ENCODE assay signal across 1 cellular context in genomic region chr6:26330835-26331808, GRCh38.
A peak's percentile ranks its signal among the peaks of the same experiment; 100 is the strongest.
TF ChIP-seq lines count a peak whose summit lies in the region.

No MANE protein-coding gene starts in this region.

TF ChIP-seq in HEK293, 187 proteins besides CTCF, POLR2A, EP300 and RAD21 (continued from another document):
- TF ChIP-seq ZNF639 (tag by site-specific recombination; IDR thresholded peaks at IDR 0.05) (no peak), ZSCAN30 (tag by site-specific recombination; IDR thresholded peaks at IDR 0.05) (peak; percentile 89), MZF1 (tag by site-specific recombination; IDR thresholded peaks at IDR 0.05; ENCODE audit: borderline replicate concordance) (0 out of 2 replicates have a peak, but pooled peaks have one; percentile 8), ZNF692 (tag by site-specific recombination; IDR thresholded peaks at IDR 0.05) (peak; percentile 15; the same call in 1 of the 2 replicates), ZNF548 (tag by site-specific recombination; IDR thresholded peaks at IDR 0.05) (no peak), SP7 (tag by site-specific recombination; IDR thresholded peaks at IDR 0.05) (peak; percentile 41), ZBTB44 (tag by site-specific recombination; IDR thresholded peaks at IDR 0.05) (peak; percentile 56; the same call in 1 of the 2 replicates), SCRT2 (tag by site-specific recombination; IDR thresholded peaks at IDR 0.05) (0 out of 2 replicates have a peak, but pooled peaks have one; percentile 39), ZNF391 (tag by site-specific recombination; IDR thresholded peaks at IDR 0.05; ENCODE audit: borderline replicate concordance, low read depth) (0 out of 2 replicates have a peak, but pooled peaks have one; percentile 28), IKZF3 (tag by site-specific recombination; IDR thresholded peaks at IDR 0.05) (peak; percentile 84), ZNF248 (tag by site-specific recombination; IDR thresholded peaks at IDR 0.05) (no peak), SCRT1 (tag by site-specific recombination; IDR thresholded peaks at IDR 0.05; ENCODE audit: borderline replicate concordance) (no peak), ZNF311 (tag by site-specific recombination; IDR thresholded peaks at IDR 0.05; ENCODE audit: borderline replicate concordance) (no peak), ZNF341 (tag by site-specific recombination; IDR thresholded peaks at IDR 0.05; ENCODE audit: low read depth) (peak; percentile 99), KLF10 (tag by site-specific recombination; IDR thresholded peaks at IDR 0.05) (peak; percentile 52), ZBTB26 (tag by site-specific recombination; optimal IDR thresholded peaks at IDR 0.05) (peak; percentile 15), ZNF571 (tag by site-specific recombination; IDR thresholded peaks at IDR 0.05) (no peak), KLF17 (tag by site-specific recombination; IDR thresholded peaks at IDR 0.05) (0 out of 2 replicates have a peak, but pooled peaks have one; percentile 23), ZSCAN16 (tag by site-specific recombination; IDR thresholded peaks at IDR 0.05) (0 out of 2 replicates have a peak, but pooled peaks have one; percentile 35), ZBTB20 (tag by site-specific recombination; IDR thresholded peaks at IDR 0.05) (peak; percentile 33; the same call in 1 of the 2 replicates), ZNF600 (tag by site-specific recombination; IDR thresholded peaks at IDR 0.05) (peak; percentile 68; the same call in 1 of the 2 replicates), PRDM10 (tag by site-specific recombination; IDR thresholded peaks at IDR 0.05) (peak; percentile 88), EGR2 (tag by site-specific recombination; IDR thresholded peaks at IDR 0.05; ENCODE audit: low read depth) (no peak), ZNF362 (tag by site-specific recombination; IDR thresholded peaks at IDR 0.05) (peak; percentile 37; the same call in 1 of the 2 replicates), SP3 (tag by site-specific recombination; IDR thresholded peaks at IDR 0.05) (no peak), ZNF660 (tag by site-specific recombination; IDR thresholded peaks at IDR 0.05) (peak; percentile 97), ZNF585B (tag by site-specific recombination; IDR thresholded peaks at IDR 0.05) (no peak), TRIM28 (IDR thresholded peaks at IDR 0.05; ENCODE audit: borderline replicate concordance, low read length) (peak; percentile 86; the same call in 1 of the 2 replicates), OSR2 (tag by site-specific recombination; IDR thresholded peaks at IDR 0.05) (peak; percentile 60), ZNF544 (tag by site-specific recombination; IDR thresholded peaks at IDR 0.05) (no peak), ZNF560 (tag by site-specific recombination; IDR thresholded peaks at IDR 0.05; ENCODE audit: borderline replicate concordance) (no peak), ZBTB6 (tag by site-specific recombination; IDR thresholded peaks at IDR 0.05) (peak; percentile 53; the same call in 1 of the 2 replicates), KLF8 (tag by site-specific recombination; IDR thresholded peaks at IDR 0.05) (peak; percentile 69), ZSCAN18 (tag by site-specific recombination; IDR thresholded peaks at IDR 0.05) (no peak), ZNF138 (tag by site-specific recombination; IDR thresholded peaks at IDR 0.05; ENCODE audit: borderline replicate concordance) (no peak), ZNF768 (tag by site-specific recombination; IDR thresholded peaks at IDR 0.05) (no peak), ZSCAN4 (tag by site-specific recombination; IDR thresholded peaks at IDR 0.05) (0 out of 2 replicates have a peak, but pooled peaks have one; percentile 18)
